10 cellular contexts compared by ENCODE assay signal in genomic region chr11:111944139-111944538, GRCh38. TPM values are rescaled to one million over a fixed set of nuclear protein-coding genes. Genes with fewer than 3 reads are reported as not detected.
A peak's percentile ranks its signal among the peaks of the same experiment; 100 is the strongest.
DNase-seq lines count a peak whose midpoint lies in the region; ATAC-seq and TF ChIP-seq lines count a peak whose summit lies in the region.
"Had no signal": no experiment of that assay in that cellular context is flagged by ENCODE, and none has a peak within 500 bp of the region (broad histone marks: within the 10 kb centered on the region; RNA-seq: fewer than 3 reads in every experiment).

No MANE protein-coding gene starts in this region.

- no peak for TF ChIP-seq POLR2A in prostate gland (IDR thresholded peaks at IDR 0.05)

- no peak for ATAC-seq in HG03432 (IDR thresholded peaks at IDR 0.05; ENCODE audit: unreplicated experiment)
- ATAC-seq in HG02759 (IDR thresholded peaks at IDR 0.05; ENCODE audit: unreplicated experiment): no peak
- ATAC-seq: left lobe of liver had no signal

- intact Hi-C loops in prostate gland (cut with DNase I): no loop called here

- 13% methylated on average over 3 of the region's 3 CpGs for WGBS in prostate gland

- H3K4me3 ChIP-seq in SJSA1 (no peak overlapping the region), epithelial cell of esophagus (ENCODE audit: low read length) (no peak overlapping the region), prostate gland (no peak overlapping the region)

- no peaks in the 10 kb centered on the region for H3K36me3 ChIP-seq in SJSA1
- no peaks in the 10 kb centered on the region for H3K36me3 ChIP-seq in prostate gland

- H3K27ac ChIP-seq in SJSA1 (peak overlapping the region; percentile 77), prostate gland (peak overlapping the region; percentile 62 to 75)

- H3K4me1 ChIP-seq in SJSA1 (replicated peaks) (peaks cover 43% of the 10 kb centered on the region), prostate gland (replicated peaks) (no peaks in the 10 kb centered on the region)

- peak; percentile 62 for DNase-seq in EL
- DNase-seq in SJSA1 (ENCODE audit: low read depth in 1 of 2, low spot score in 2 of 2): no peak
- DNase-seq in epithelial cell of esophagus (ENCODE audit: low read depth): peak; percentile 79
- DNase-seq in prostate gland (ENCODE audit: low spot score): peak; percentile 68
- DNase-seq in NCI-H1048 (lab: John Stamatoyannopoulos, UW): no peak
- DNase-seq in NK-92 (lab: John Stamatoyannopoulos, UW; ENCODE audit: unreplicated experiment): no peak
- DNase-seq: NCI-H510A treated with DMSO at 0.1 percent for 48 hours had no signal

- H3K27me3 ChIP-seq in SJSA1 (replicated peaks) (no peaks in the 10 kb centered on the region), prostate gland (replicated peaks; ENCODE audit: insufficient read depth) (no peaks in the 10 kb centered on the region)

- TF ChIP-seq CTCF in epithelial cell of esophagus (IDR thresholded peaks at IDR 0.05; ENCODE audit: insufficient read depth, low read depth, low read length, missing control alignments): no peak
- TF ChIP-seq CTCF in prostate gland (IDR thresholded peaks at IDR 0.05): no peak

- no peaks in the 10 kb centered on the region for H3K9me3 ChIP-seq in SJSA1 (replicated peaks)
- no peaks in the 10 kb centered on the region for H3K9me3 ChIP-seq in prostate gland

RNA-seq across cellular contexts. Expression of gene DIXDC1, which starts 7.0 kb away (rescaled TPM):
- total RNA-seq in SJSA1 (2014; rRNA removed; shearing (Covaris generic)): 8.4 and 10.3 TPM in 2 replicates
- total RNA-seq in prostate gland: 10 to 100 TPM; 32.9 to 35.2 TPM

RNA-seq across cellular contexts. Expression of gene C11orf52, which starts 25.4 kb away (rescaled TPM):
- not detected in 2 replicates for total RNA-seq in SJSA1 (2014; rRNA removed; shearing (Covaris generic))
- total RNA-seq in prostate gland: 10 to 100 TPM; 13.2 to 31.5 TPM

RNA-seq across cellular contexts. Expression of gene HSPB2, which starts 31.6 kb away (rescaled TPM):
- not detected in 2 replicates for total RNA-seq in SJSA1 (2014; rRNA removed; shearing (Covaris generic))
- total RNA-seq in prostate gland: under 1 TPM in 1 of 2 donors, not detected in 1; 0.85 TPM

RNA-seq across cellular contexts. Expression of gene CRYAB, which starts 32.6 kb away (rescaled TPM):
- total RNA-seq in SJSA1 (2014; rRNA removed; shearing (Covaris generic)): 0.97 and 3.1 TPM in 2 replicates
- 10 to 100 TPM; 59.0 to 80.1 TPM for total RNA-seq in prostate gland

Comparison
In these comparisons a context has a peak if more than half of its experiments do, and no peak if none do; other contexts are left out.
1. DNase-seq: peak in EL (single experiment), epithelial cell of esophagus (single experiment) and prostate gland (single experiment); none in SJSA1 (0 of 2), NCI-H1048 (single experiment) and NK-92 (single experiment).
2. RNA of gene C11orf52, which starts 25.4 kb away (total RNA-seq): 13.2 to 31.5 TPM in prostate gland; not detected in SJSA1; every median in the first group is over 10 times any median in the second.